Comparison of ENCODE assay signal across 8 cellular contexts in the genomic region with DNA sequence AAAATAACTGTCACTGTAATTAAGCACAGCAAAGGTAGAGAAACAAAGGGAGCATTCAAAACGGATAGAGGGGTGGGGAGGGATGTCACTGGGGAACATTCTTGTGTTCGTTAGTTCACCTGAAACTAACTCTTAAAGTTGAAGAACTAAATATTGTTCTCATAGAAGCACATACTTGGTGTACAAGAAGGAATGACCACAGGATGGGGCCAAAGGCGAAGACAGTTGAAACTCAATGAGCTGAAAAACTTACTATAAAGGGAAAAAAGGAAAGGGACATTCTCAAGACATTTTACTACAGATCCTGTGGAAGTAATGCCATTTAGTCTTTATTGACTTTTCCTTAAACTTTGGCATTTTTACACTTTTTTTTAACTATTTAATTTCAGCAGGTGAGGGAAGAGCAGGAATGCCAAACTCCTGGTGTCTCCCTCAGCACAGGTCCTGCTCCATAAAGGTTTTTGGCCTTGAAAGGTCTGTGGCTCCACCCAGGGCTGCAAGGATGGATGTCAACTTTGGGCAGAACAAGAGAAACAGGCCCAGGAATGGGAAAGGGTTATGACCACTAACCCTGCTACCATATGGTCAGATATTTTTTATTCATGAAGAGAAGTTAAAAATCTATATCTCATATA.
DNase-seq lines count a peak whose midpoint lies in the region; ATAC-seq and TF ChIP-seq lines count a peak whose summit lies in the region.

No MANE protein-coding gene starts in this region.

- DNase-seq in AG04450 (ENCODE audit: low read depth, low spot score) = peak; percentile 36
- no peak for DNase-seq in WTC11 (ENCODE audit: low spot score)
- peak; percentile 11 for DNase-seq in iPS-NIHi7 (ENCODE audit: extremely low spot score)
- no peak for DNase-seq in stimulated activated CD4-positive, alpha-beta T cell treated with anti-CD3 and anti-CD28 coated beads, Interleukin-2, amount 100 ng/mL, for 24 hours
- DNase-seq in NCI-H2171 (lab: John Stamatoyannopoulos, UW) = no peak
- DNase-seq in NCI-H1436 (lab: John Stamatoyannopoulos, UW) = no peak

- H3K27ac ChIP-seq in AG04450 (ENCODE audit: low read depth, low read length) = no peak overlapping the region

- POLR2A ChIA-PET in AG04450 (lab: Yijun Ruan, JAX) (interaction anchor here (1.3 kb wide), 1 partner anchor 198 kb away, joined by 6 read pairs; a partner anchor contains a TSS), WTC11 (lab: Charles Lee) (no interaction called here)

- H3K27me3 ChIP-seq in AG04450 (ENCODE audit: control insufficient read depth, insufficient read depth, low read length) = no peaks in the 10 kb centered on the region

- H3K27ac Mint-ChIP-seq in WTC11 = no peak overlapping the region

- TF ChIP-seq CTCF in AG04450 (IDR thresholded peaks at IDR 0.05; ENCODE audit: low read depth, low read length) (peak; percentile 68), WTC11 (IDR thresholded peaks at IDR 0.05) (no peak)

- no peaks in the 10 kb centered on the region for H3K36me3 Mint-ChIP-seq in WTC11

- CTCF ChIA-PET in AG04450 (lab: Charles Lee) (interaction anchor here (0.5 to 3.5 kb wide), 24 partner anchors 12 to 341 kb away, joined by 3 to 80 read pairs (median 4); no protein-coding TSS in a partner anchor), WTC11 (lab: Charles Lee) (interaction anchor here (0.6 kb wide), 1 partner anchor 330 kb away, joined by 5 read pairs; no protein-coding TSS in a partner anchor)

- H3K27me3 Mint-ChIP-seq in WTC11 (ENCODE audit: low read depth) = no peaks in the 10 kb centered on the region

- no peak overlapping the region for H3K4me3 ChIP-seq in AG04450 (ENCODE audit: low read depth, low read length)

- no peak overlapping the region for H3K4me3 Mint-ChIP-seq in WTC11

- H3K9me3 Mint-ChIP-seq in WTC11 = peaks cover 6% of the 10 kb centered on the region; the same call in 1 of the 2 replicates

- ATAC-seq in GM18502 (IDR thresholded peaks at IDR 0.05; ENCODE audit: poor library complexity, unreplicated experiment) = peak; percentile 64
- ATAC-seq in HG03520 (IDR thresholded peaks at IDR 0.05; ENCODE audit: unreplicated experiment) = peak; percentile 55
- ATAC-seq in WTC11 = peak; percentile 39

- H3K9me3 ChIP-seq in AG04450 (ENCODE audit: control insufficient read depth, insufficient read depth, low read length) = no peaks in the 10 kb centered on the region

- H3K4me1 Mint-ChIP-seq in WTC11 = 0 out of 2 replicates have a peak, but pooled peaks cover 4% of the 10 kb centered on the region

TF ChIP-seq in WTC11, 78 proteins besides CTCF, POLR2A, EP300 and RAD21:
- TF ChIP-seq, protein P1, sequence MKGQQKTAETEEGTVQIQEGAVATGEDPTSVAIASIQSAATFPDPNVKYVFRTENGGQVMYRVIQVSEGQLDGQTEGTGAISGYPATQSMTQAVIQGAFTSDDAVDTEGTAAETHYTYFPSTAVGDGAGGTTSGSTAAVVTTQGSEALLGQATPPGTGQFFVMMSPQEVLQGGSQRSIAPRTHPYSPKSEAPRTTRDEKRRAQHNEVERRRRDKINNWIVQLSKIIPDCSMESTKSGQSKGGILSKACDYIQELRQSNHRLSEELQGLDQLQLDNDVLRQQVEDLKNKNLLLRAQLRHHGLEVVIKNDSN (CRISPR knock-in tag; IDR thresholded peaks at IDR 0.05) = no peak
- TF ChIP-seq SP1 (CRISPR knock-in tag; conservative IDR thresholded peaks at IDR 0.05) (no peak), IRF2 (CRISPR knock-in tag; IDR thresholded peaks at IDR 0.05; ENCODE audit: borderline replicate concordance, low read depth) (no peak), RORB (CRISPR knock-in tag; IDR thresholded peaks at IDR 0.05) (no peak), ZNF423 (CRISPR knock-in tag; IDR thresholded peaks at IDR 0.05) (no peak), ZNF317 (CRISPR knock-in tag; IDR thresholded peaks at IDR 0.05; ENCODE audit: borderline replicate concordance, low read depth) (no peak), SOX15 (CRISPR knock-in tag; IDR thresholded peaks at IDR 0.05) (no peak), MXD4 (CRISPR knock-in tag; IDR thresholded peaks at IDR 0.05; ENCODE audit: borderline replicate concordance) (no peak)
- TF ChIP-seq, protein P2, sequence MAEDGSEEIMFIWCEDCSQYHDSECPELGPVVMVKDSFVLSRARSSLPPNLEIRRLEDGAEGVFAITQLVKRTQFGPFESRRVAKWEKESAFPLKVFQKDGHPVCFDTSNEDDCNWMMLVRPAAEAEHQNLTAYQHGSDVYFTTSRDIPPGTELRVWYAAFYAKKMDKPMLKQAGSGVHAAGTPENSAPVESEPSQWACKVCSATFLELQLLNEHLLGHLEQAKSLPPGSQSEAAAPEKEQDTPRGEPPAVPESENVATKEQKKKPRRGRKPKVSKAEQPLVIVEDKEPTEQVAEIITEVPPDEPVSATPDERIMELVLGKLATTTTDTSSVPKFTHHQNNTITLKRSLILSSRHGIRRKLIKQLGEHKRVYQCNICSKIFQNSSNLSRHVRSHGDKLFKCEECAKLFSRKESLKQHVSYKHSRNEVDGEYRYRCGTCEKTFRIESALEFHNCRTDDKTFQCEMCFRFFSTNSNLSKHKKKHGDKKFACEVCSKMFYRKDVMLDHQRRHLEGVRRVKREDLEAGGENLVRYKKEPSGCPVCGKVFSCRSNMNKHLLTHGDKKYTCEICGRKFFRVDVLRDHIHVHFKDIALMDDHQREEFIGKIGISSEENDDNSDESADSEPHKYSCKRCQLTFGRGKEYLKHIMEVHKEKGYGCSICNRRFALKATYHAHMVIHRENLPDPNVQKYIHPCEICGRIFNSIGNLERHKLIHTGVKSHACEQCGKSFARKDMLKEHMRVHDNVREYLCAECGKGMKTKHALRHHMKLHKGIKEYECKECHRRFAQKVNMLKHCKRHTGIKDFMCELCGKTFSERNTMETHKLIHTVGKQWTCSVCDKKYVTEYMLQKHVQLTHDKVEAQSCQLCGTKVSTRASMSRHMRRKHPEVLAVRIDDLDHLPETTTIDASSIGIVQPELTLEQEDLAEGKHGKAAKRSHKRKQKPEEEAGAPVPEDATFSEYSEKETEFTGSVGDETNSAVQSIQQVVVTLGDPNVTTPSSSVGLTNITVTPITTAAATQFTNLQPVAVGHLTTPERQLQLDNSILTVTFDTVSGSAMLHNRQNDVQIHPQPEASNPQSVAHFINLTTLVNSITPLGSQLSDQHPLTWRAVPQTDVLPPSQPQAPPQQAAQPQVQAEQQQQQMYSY (CRISPR knock-in tag; IDR thresholded peaks at IDR 0.05) = no peak
- TF ChIP-seq, protein P3, sequence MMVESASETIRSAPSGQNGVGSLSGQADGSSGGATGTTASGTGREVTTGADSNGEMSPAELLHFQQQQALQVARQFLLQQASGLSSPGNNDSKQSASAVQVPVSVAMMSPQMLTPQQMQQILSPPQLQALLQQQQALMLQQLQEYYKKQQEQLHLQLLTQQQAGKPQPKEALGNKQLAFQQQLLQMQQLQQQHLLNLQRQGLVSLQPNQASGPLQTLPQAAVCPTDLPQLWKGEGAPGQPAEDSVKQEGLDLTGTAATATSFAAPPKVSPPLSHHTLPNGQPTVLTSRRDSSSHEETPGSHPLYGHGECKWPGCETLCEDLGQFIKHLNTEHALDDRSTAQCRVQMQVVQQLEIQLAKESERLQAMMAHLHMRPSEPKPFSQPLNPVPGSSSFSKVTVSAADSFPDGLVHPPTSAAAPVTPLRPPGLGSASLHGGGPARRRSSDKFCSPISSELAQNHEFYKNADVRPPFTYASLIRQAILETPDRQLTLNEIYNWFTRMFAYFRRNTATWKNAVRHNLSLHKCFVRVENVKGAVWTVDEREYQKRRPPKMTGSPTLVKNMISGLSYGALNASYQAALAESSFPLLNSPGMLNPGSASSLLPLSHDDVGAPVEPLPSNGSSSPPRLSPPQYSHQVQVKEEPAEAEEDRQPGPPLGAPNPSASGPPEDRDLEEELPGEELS (CRISPR knock-in tag; IDR thresholded peaks at IDR 0.05) = no peak
- TF ChIP-seq, protein P4, sequence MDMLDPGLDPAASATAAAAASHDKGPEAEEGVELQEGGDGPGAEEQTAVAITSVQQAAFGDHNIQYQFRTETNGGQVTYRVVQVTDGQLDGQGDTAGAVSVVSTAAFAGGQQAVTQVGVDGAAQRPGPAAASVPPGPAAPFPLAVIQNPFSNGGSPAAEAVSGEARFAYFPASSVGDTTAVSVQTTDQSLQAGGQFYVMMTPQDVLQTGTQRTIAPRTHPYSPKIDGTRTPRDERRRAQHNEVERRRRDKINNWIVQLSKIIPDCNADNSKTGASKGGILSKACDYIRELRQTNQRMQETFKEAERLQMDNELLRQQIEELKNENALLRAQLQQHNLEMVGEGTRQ (CRISPR knock-in tag; IDR thresholded peaks at IDR 0.05) = no peak
- TF ChIP-seq, protein P5, sequence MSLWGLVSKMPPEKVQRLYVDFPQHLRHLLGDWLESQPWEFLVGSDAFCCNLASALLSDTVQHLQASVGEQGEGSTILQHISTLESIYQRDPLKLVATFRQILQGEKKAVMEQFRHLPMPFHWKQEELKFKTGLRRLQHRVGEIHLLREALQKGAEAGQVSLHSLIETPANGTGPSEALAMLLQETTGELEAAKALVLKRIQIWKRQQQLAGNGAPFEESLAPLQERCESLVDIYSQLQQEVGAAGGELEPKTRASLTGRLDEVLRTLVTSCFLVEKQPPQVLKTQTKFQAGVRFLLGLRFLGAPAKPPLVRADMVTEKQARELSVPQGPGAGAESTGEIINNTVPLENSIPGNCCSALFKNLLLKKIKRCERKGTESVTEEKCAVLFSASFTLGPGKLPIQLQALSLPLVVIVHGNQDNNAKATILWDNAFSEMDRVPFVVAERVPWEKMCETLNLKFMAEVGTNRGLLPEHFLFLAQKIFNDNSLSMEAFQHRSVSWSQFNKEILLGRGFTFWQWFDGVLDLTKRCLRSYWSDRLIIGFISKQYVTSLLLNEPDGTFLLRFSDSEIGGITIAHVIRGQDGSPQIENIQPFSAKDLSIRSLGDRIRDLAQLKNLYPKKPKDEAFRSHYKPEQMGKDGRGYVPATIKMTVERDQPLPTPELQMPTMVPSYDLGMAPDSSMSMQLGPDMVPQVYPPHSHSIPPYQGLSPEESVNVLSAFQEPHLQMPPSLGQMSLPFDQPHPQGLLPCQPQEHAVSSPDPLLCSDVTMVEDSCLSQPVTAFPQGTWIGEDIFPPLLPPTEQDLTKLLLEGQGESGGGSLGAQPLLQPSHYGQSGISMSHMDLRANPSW (CRISPR knock-in tag; conservative IDR thresholded peaks at IDR 0.05; ENCODE audit: low read depth) = no peak

Comparison
In these comparisons a context has a peak if more than half of its experiments do, and no peak if none do; other contexts are left out.
1. DNase-seq: peak in AG04450 (single experiment) and iPS-NIHi7 (single experiment); none in WTC11 (single experiment), stimulated activated CD4-positive, alpha-beta T cell treated with anti-CD3 and anti-CD28 coated beads, Interleukin-2, amount 100 ng/mL, for 24 hours (0 of 2), NCI-H2171 (single experiment) and NCI-H1436 (single experiment).
2. Peak in every context shown above with its lines, with median percentiles within 50 percentile points of each other: ATAC-seq.